Comparison of ENCODE assay signal across 8 cellular contexts in genomic region chr3:51670711-51671089, GRCh38. TPM values are rescaled to one million over a fixed set of nuclear protein-coding genes. Genes with fewer than 3 reads are reported as not detected.
DNase-seq lines count a peak whose midpoint lies in the region; ATAC-seq and TF ChIP-seq lines count a peak whose summit lies in the region.

No MANE protein-coding gene starts in this region.

- H3K27ac ChIP-seq in 22Rv1 (peak overlapping the region; percentile 95), MM.1S (ENCODE audit: low read length) (peak overlapping the region; percentile 82; the same call in 1 of the 2 replicates)

- peaks cover 49% of the 10 kb centered on the region for H3K4me1 Mint-ChIP-seq in endothelial cell (ENCODE audit: unreplicated experiment)

- H3K9me3 Mint-ChIP-seq in endothelial cell (ENCODE audit: unreplicated experiment): no peaks in the 10 kb centered on the region

- peak overlapping the region; percentile 55 for H3K9ac ChIP-seq in MM.1S (ENCODE audit: low read length)

- H3K4me1 ChIP-seq in MM.1S (ENCODE audit: low read length): peaks cover 15% of the 10 kb centered on the region

- DNase-seq in MM.1S (no peak), endothelial cell (ENCODE audit: low spot score) (no peak), retinal pigment epithelial cell (ENCODE audit: low read depth) (no peak), DMS53 treated with DMSO at 0.1 percent for 48 hours (lab: John Stamatoyannopoulos, UW; ENCODE audit: unreplicated experiment) (no peak), mesenteric fat pad (ENCODE audit: low spot score) (no peak)

- TF ChIP-seq CTCF in 22Rv1 (IDR thresholded peaks at IDR 0.05) (no peak), MM.1S (IDR thresholded peaks at IDR 0.05; ENCODE audit: low read length) (no peak), endothelial cell (IDR thresholded peaks at IDR 0.05; ENCODE audit: unreplicated experiment) (no peak), retinal pigment epithelial cell (conservative IDR thresholded peaks at IDR 0.05; ENCODE audit: low read depth, low read length) (no peak)

- peaks cover 23% of the 10 kb centered on the region for H3K27me3 Mint-ChIP-seq in endothelial cell (ENCODE audit: unreplicated experiment)

- H3K9me2 ChIP-seq in MM.1S (replicated peaks; ENCODE audit: insufficient read depth, low read length): no peaks in the 10 kb centered on the region

- H3K4me3 ChIP-seq in MM.1S (ENCODE audit: low read length) (peak overlapping the region; percentile 89), retinal pigment epithelial cell (ENCODE audit: low read length) (peak overlapping the region; percentile 57)

- peaks cover 23% of the 10 kb centered on the region for H3F3A ChIP-seq in MM.1S (ENCODE audit: insufficient read depth, low read length)

- ATAC-seq in GM19395 (IDR thresholded peaks at IDR 0.05; ENCODE audit: unreplicated experiment) (peak; percentile 30), GM19324 (IDR thresholded peaks at IDR 0.05; ENCODE audit: low FRiP score, unreplicated experiment) (no peak)

- peak overlapping the region; percentile 50; the same call in 1 of the 2 replicates for H2AFZ ChIP-seq in MM.1S (ENCODE audit: low read length)

- no peaks in the 10 kb centered on the region for H4K20me1 ChIP-seq in MM.1S (ENCODE audit: insufficient read depth, low read length)

- peak overlapping the region; percentile 81 for H3K4me3 Mint-ChIP-seq in endothelial cell (ENCODE audit: unreplicated experiment)

- peaks cover 4% of the 10 kb centered on the region; the same call in 1 of the 2 replicates for H3K79me2 ChIP-seq in MM.1S (ENCODE audit: low read length)

- peaks cover 9% of the 10 kb centered on the region for H3K36me3 Mint-ChIP-seq in endothelial cell (ENCODE audit: low read depth, unreplicated experiment)

- H3K27ac Mint-ChIP-seq in endothelial cell (ENCODE audit: unreplicated experiment): no peak overlapping the region

- no peaks in the 10 kb centered on the region for H3K36me3 ChIP-seq in MM.1S (replicated peaks; ENCODE audit: insufficient read depth, low read length)

- no peaks in the 10 kb centered on the region for H3K27me3 ChIP-seq in MM.1S (replicated peaks; ENCODE audit: insufficient read depth, low read length)

- no peaks in the 10 kb centered on the region for H3K9me3 ChIP-seq in MM.1S (replicated peaks; ENCODE audit: insufficient read depth, low read length)

- H3K4me2 ChIP-seq in MM.1S (ENCODE audit: low read depth, low read length): peak overlapping the region; percentile 97

RNA-seq across cellular contexts. Expression of gene TEX264, which starts 0.4 kb away (rescaled TPM):
- total RNA-seq in endothelial cell (ENCODE audit: unreplicated experiment): 23.8 TPM
- 35.4 TPM for total RNA-seq in mesenteric fat pad

RNA-seq across cellular contexts. Expression of gene GRM2, which starts 36.2 kb away (rescaled TPM):
- total RNA-seq in endothelial cell (ENCODE audit: unreplicated experiment) (0.97 TPM), mesenteric fat pad (0.22 TPM)
